20 cellular contexts compared by ENCODE assay signal in genomic region chr19:45539460-45539859, GRCh38. TPM values are rescaled to one million over a fixed set of nuclear protein-coding genes. Genes with fewer than 3 reads are reported as not detected.
A peak's percentile ranks its signal among the peaks of the same experiment; 100 is the strongest.
DNase-seq lines count a peak whose midpoint lies in the region; ATAC-seq, FAIRE-seq and TF ChIP-seq lines count a peak whose summit lies in the region.
"Had no signal": no experiment of that assay in that cellular context is flagged by ENCODE, and none has a peak within 500 bp of the region (broad histone marks: within the 10 kb centered on the region; RNA-seq: fewer than 3 reads in every experiment).

No MANE protein-coding gene starts in this region.

- ATAC-seq in A549 (no peak), HG03354 (IDR thresholded peaks at IDR 0.05; ENCODE audit: poor library complexity, severe bottlenecking, unreplicated experiment) (no peak), HG03139 (IDR thresholded peaks at IDR 0.05; ENCODE audit: unreplicated experiment) (no peak)
- ATAC-seq in activated naive CD8-positive, alpha-beta T cell treated with anti-CD3 and anti-CD28 coated beads, Interleukin-2, amount 50 U/mL, for 24 hours = no peak
- ATAC-seq: CD8-positive, alpha-beta T cell; GM12878 had no signal

- TF ChIP-seq RAD21 in A549 (conservative IDR thresholded peaks at IDR 0.05 in 1 of 2, IDR thresholded peaks at IDR 0.05 in 1 of 2) = no peak

- H3K9me3 ChIP-seq in A549 = peaks cover 11% of the 10 kb centered on the region; the same call in 1 of the 3 replicates
- H3K9me3 ChIP-seq: HAP-1 had no signal

- CTCF ChIA-PET in A549 (lab: Yijun Ruan, JAX) = interaction anchor here (1.1 to 2.5 kb wide), 3 partner anchors 9 to 19 kb away, joined by 4 to 12 read pairs (median 5); no protein-coding TSS in a partner anchor

- TF ChIP-seq CTCF in A549 (IDR thresholded peaks at IDR 0.05) (no peak), bronchial epithelial cell (IDR thresholded peaks at IDR 0.05; ENCODE audit: insufficient read depth, low read length, severe bottlenecking) (no peak), fibroblast of the aortic adventitia (IDR thresholded peaks at IDR 0.05; ENCODE audit: insufficient read depth, low read length) (no peak), nephron progenitor cell (IDR thresholded peaks at IDR 0.05) (no peak)

- peaks cover 12% of the 10 kb centered on the region for H3K27me3 Mint-ChIP-seq in nephron progenitor cell (ENCODE audit: low read depth, poor library complexity)
- H3K27me3 Mint-ChIP-seq in activated naive CD8-positive, alpha-beta T cell treated with anti-CD3 and anti-CD28 coated beads, Interleukin-2, amount 50 U/mL, for 24 hours = no peaks in the 10 kb centered on the region
- H3K27me3 Mint-ChIP-seq: B cell had no signal

- no peak overlapping the region for H3K4me3 ChIP-seq in A549
- no peak overlapping the region for H3K4me3 ChIP-seq in bronchial epithelial cell (ENCODE audit: low read depth, low read length)
- no peak overlapping the region for H3K4me3 ChIP-seq in fibroblast of the aortic adventitia (ENCODE audit: low read depth, low read length)
- H3K4me3 ChIP-seq: BLaER1 treated with 17β-estradiol and CSF1 and Interleukin-3, amounts not matched to agents 10 nM and 100 nM; GM12878; GM23248; HAP-1 had no signal

- FAIRE-seq in A549 (lab: Jason Lieb, UNC) (no peak), bronchial epithelial cell (lab: Jason Lieb, UNC) (no peak)
- FAIRE-seq: GM12878 had no signal

- H3K36me3 Mint-ChIP-seq in nephron progenitor cell (ENCODE audit: low read depth) = peaks cover 5% of the 10 kb centered on the region
- H3K36me3 Mint-ChIP-seq in activated naive CD8-positive, alpha-beta T cell treated with anti-CD3 and anti-CD28 coated beads, Interleukin-2, amount 50 U/mL, for 24 hours (ENCODE audit: low read depth) = peaks cover 8% of the 10 kb centered on the region
- H3K36me3 Mint-ChIP-seq: CD8-positive, alpha-beta T cell had no signal

- H3K4me2 ChIP-seq in A549 = no peak overlapping the region
- H3K4me2 ChIP-seq: BLaER1 treated with 17β-estradiol and CSF1 and Interleukin-3, amounts not matched to agents 10 nM and 100 nM had no signal

- POLR2A ChIA-PET in A549 (lab: Yijun Ruan, JAX) = no interaction called here

- no peak for TF ChIP-seq POLR2A in A549 (IDR thresholded peaks at IDR 0.05; ENCODE audit: low read length)

- H3K27ac ChIP-seq in A549 = no peak overlapping the region
- H3K27ac ChIP-seq: BLaER1 treated with 17β-estradiol and CSF1 and Interleukin-3, amounts not matched to agents 10 nM and 100 nM; GM23248; HL-60 had no signal

- peaks cover 8% of the 10 kb centered on the region for H3K4me1 ChIP-seq in A549

- H3K27me3 ChIP-seq in bronchial epithelial cell (ENCODE audit: control insufficient read depth, insufficient read depth, low read length) = no peaks in the 10 kb centered on the region
- H3K27me3 ChIP-seq: BLaER1 treated with 17β-estradiol and CSF1 and Interleukin-3, amounts not matched to agents 10 nM and 100 nM had no signal

- H3K27ac Mint-ChIP-seq in nephron progenitor cell = no peak overlapping the region
- H3K27ac Mint-ChIP-seq in activated naive CD8-positive, alpha-beta T cell treated with anti-CD3 and anti-CD28 coated beads, Interleukin-2, amount 50 U/mL, for 24 hours = no peak overlapping the region
- H3K27ac Mint-ChIP-seq: B cell; CD8-positive, alpha-beta T cell; HFFc6 had no signal

- no peak overlapping the region for H3K4me3 Mint-ChIP-seq in nephron progenitor cell
- no peak overlapping the region for H3K4me3 Mint-ChIP-seq in activated naive CD8-positive, alpha-beta T cell treated with anti-CD3 and anti-CD28 coated beads, Interleukin-2, amount 50 U/mL, for 24 hours
- H3K4me3 Mint-ChIP-seq: B cell; CD8-positive, alpha-beta T cell; HFFc6 had no signal

- peaks cover 6% of the 10 kb centered on the region for H3K9me3 Mint-ChIP-seq in nephron progenitor cell
- H3K9me3 Mint-ChIP-seq in activated naive CD8-positive, alpha-beta T cell treated with anti-CD3 and anti-CD28 coated beads, Interleukin-2, amount 50 U/mL, for 24 hours = peaks cover 4% of the 10 kb centered on the region
- H3K9me3 Mint-ChIP-seq: CD8-positive, alpha-beta T cell had no signal

- H3K36me3 ChIP-seq in bronchial epithelial cell (ENCODE audit: control insufficient read depth, insufficient read depth, low read length) = no peaks in the 10 kb centered on the region
- H3K36me3 ChIP-seq: HAP-1 had no signal

- DNase-seq in A549 (ENCODE audit: low read depth in 1 of 2, low spot score in 1 of 2) = no peak
- DNase-seq in bronchial epithelial cell (ENCODE audit: low read depth) = peak; percentile 40
- DNase-seq in fibroblast of the aortic adventitia (ENCODE audit: low read depth) = peak; percentile 28
- peak; percentile 34 for DNase-seq in nephron progenitor cell
- DNase-seq in HCEC 1CT = no peak
- DNase-seq in activated naive CD8-positive, alpha-beta T cell treated with anti-CD3 and anti-CD28 coated beads, Interleukin-2, amount 50 U/mL, for 24 hours = no peak
- DNase-seq: 8988T; Calu3; CD8-positive, alpha-beta T cell; DND-41; EL; GM23248; HFFc6 had no signal

- peaks cover 5% of the 10 kb centered on the region for H3K4me1 Mint-ChIP-seq in nephron progenitor cell
- H3K4me1 Mint-ChIP-seq in activated naive CD8-positive, alpha-beta T cell treated with anti-CD3 and anti-CD28 coated beads, Interleukin-2, amount 50 U/mL, for 24 hours = no peaks in the 10 kb centered on the region

- WGBS in A549 (ENCODE audit: missing lambda C conversion rate) = 93% methylated on average over 8 of the region's 9 CpGs

- TF ChIP-seq EP300 in A549 (IDR thresholded peaks at IDR 0.05) = no peak

TF ChIP-seq in A549, 52 proteins besides CTCF, POLR2A, EP300 and RAD21:
- peak; percentile 35 for TF ChIP-seq MAFK (IDR thresholded peaks at IDR 0.05; ENCODE audit: partially characterized antibody)
- no peak for TF ChIP-seq HES2 (IDR thresholded peaks at IDR 0.05)
- no peak for TF ChIP-seq RNF2 (IDR thresholded peaks at IDR 0.05; ENCODE audit: borderline replicate concordance, low read depth)
- no peak for TF ChIP-seq MAZ (IDR thresholded peaks at IDR 0.05; ENCODE audit: borderline replicate concordance, low read depth, low read length)
- TF ChIP-seq RFX5 (IDR thresholded peaks at IDR 0.05) = no peak

RNA-seq across cellular contexts. Expression of gene VASP, which starts 32.2 kb away (rescaled TPM):
- polyA plus RNA-seq in A549 (2011; rRNA removed) = 59.1 and 64.5 TPM in 2 replicates
- 58.8 and 103 TPM in 2 replicates for polyA plus RNA-seq in A549 (2012; cell fraction: cytosol; rRNA removed)
- 93.7 and 118 TPM in 2 replicates for polyA plus RNA-seq in A549 (2012; cell fraction: nucleus; rRNA removed)
- polyA plus RNA-seq in A549 (2017; fragmentation: RNase III; extraction: RNeasy Plus Mini Kit Qiagen cat#74134 plus additional on column Dnase treatment) = 83.8 to 94.6 TPM (median 94.3 TPM) in 3 replicates
- 72.4 and 90.8 TPM in 2 replicates for polyA minus RNA-seq in A549 (2011; rRNA and poly(A)+ RNA removed)
- 59.0 and 86.0 TPM in 2 replicates for total RNA-seq in bronchial epithelial cell
- 31.6 and 33.3 TPM in 2 replicates for total RNA-seq in fibroblast of the aortic adventitia (ENCODE audit: low replicate concordance)

RNA-seq across cellular contexts. Expression of gene PPM1N, which starts 41.2 kb away (rescaled TPM):
- polyA plus RNA-seq in A549 (2011; rRNA removed) (9.2 and 9.8 TPM in 2 replicates), A549 (2017; fragmentation: RNase III; extraction: RNeasy Plus Mini Kit Qiagen cat#74134 plus additional on column Dnase treatment) (6.6 to 11.2 TPM (median 10.5 TPM) in 3 replicates)
- 8.9 and 11.1 TPM in 2 replicates for polyA plus RNA-seq in A549 (2012; cell fraction: cytosol; rRNA removed)
- polyA plus RNA-seq in A549 (2012; cell fraction: nucleus; rRNA removed) = 6.6 TPM in 2 replicates
- polyA minus RNA-seq in A549 (2011; rRNA and poly(A)+ RNA removed) = 1.2 and 1.5 TPM in 2 replicates
- total RNA-seq in bronchial epithelial cell (1.4 and 1.6 TPM in 2 replicates), fibroblast of the aortic adventitia (ENCODE audit: low replicate concordance) (0.99 and 2.4 TPM in 2 replicates)

RNA-seq across cellular contexts. Expression of gene RTN2, which starts 42.6 kb away (rescaled TPM):
- polyA plus RNA-seq in A549 (2011; rRNA removed) (4.7 and 5.3 TPM in 2 replicates), A549 (2017; fragmentation: RNase III; extraction: RNeasy Plus Mini Kit Qiagen cat#74134 plus additional on column Dnase treatment) (6.3 to 9.0 TPM (median 8.1 TPM) in 3 replicates)
- polyA plus RNA-seq in A549 (2012; cell fraction: cytosol; rRNA removed) = 4.7 and 7.4 TPM in 2 replicates
- 5.4 and 5.8 TPM in 2 replicates for polyA plus RNA-seq in A549 (2012; cell fraction: nucleus; rRNA removed)
- polyA minus RNA-seq in A549 (2011; rRNA and poly(A)+ RNA removed) = 6.7 and 10.8 TPM in 2 replicates
- total RNA-seq in bronchial epithelial cell (2.1 and 2.9 TPM in 2 replicates), fibroblast of the aortic adventitia (ENCODE audit: low replicate concordance) (5.7 and 26.8 TPM in 2 replicates)

RNA-seq across cellular contexts. Expression of gene OPA3, which starts 45.1 kb away (rescaled TPM):
- 21.8 and 29.1 TPM in 2 replicates for polyA plus RNA-seq in A549 (2011; rRNA removed)
- polyA plus RNA-seq in A549 (2012; cell fraction: cytosol; rRNA removed) = 20.3 and 24.2 TPM in 2 replicates
- polyA plus RNA-seq in A549 (2012; cell fraction: nucleus; rRNA removed) = 16.1 and 21.2 TPM in 2 replicates
- polyA plus RNA-seq in A549 (2017; fragmentation: RNase III; extraction: RNeasy Plus Mini Kit Qiagen cat#74134 plus additional on column Dnase treatment) = 13.8 to 15.9 TPM (median 15.6 TPM) in 3 replicates
- 28.9 and 29.3 TPM in 2 replicates for polyA minus RNA-seq in A549 (2011; rRNA and poly(A)+ RNA removed)
- 5.3 and 7.0 TPM in 2 replicates for total RNA-seq in bronchial epithelial cell
- 8.8 and 9.6 TPM in 2 replicates for total RNA-seq in fibroblast of the aortic adventitia (ENCODE audit: low replicate concordance)

Comparison
In these comparisons a context has a peak if more than half of its experiments do, and no peak if none do; other contexts are left out.
1. DNase-seq: peak in bronchial epithelial cell (single experiment), fibroblast of the aortic adventitia (single experiment) and nephron progenitor cell (single experiment); none in A549 (0 of 2), HCEC 1CT (single experiment) and activated naive CD8-positive, alpha-beta T cell treated with anti-CD3 and anti-CD28 coated beads, Interleukin-2, amount 50 U/mL, for 24 hours (single experiment).